In the genomic region with DNA sequence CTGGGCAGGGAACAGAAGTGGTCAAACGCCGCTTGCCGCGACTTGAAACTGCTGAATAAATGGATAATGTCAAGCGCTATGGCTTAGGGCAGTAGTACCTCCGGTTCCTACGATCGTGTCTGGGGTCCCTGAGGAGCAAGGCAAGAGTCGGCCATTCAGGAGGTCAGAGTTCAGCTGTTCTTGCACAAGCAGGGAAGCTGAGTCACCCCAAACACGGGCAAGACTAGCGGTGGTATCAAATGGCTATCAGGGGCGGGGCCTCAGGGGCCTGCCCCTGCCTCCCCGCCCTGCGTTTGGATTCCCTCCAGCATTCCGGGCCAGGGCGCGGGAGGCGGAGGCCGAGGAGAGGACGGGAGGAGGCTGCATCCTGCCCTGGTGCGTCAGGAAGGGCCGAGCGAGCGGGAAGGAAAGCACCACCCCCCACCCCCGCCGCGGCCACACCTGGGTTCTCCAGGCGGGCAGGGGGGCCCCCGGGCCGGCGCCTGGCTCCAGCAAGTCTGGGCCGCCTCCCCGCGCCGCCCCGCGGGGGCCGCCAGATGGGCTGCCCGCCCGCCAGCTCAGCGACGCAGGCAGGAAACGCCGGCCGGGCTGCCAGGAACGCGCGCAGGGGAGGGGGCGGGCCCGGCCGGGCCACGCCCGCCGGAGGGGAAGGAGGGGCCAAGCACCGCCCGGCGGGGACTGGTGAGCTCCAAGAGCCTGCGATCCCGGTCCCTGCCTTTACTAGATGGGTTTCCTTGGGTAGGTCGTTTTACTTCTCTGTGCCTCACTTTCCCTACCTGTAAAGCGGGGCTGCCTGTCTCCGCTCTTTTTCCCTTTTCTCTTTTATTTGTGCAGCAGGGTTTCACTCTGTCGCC, we compare ENCODE assay signal across 1 cellular context.
TF ChIP-seq lines count a peak whose summit lies in the region.

No MANE protein-coding gene starts in this region.

TF ChIP-seq in GM23338, 12 proteins besides CTCF, POLR2A, EP300 and RAD21 (continued from another document):
- TF ChIP-seq, protein P1, sequence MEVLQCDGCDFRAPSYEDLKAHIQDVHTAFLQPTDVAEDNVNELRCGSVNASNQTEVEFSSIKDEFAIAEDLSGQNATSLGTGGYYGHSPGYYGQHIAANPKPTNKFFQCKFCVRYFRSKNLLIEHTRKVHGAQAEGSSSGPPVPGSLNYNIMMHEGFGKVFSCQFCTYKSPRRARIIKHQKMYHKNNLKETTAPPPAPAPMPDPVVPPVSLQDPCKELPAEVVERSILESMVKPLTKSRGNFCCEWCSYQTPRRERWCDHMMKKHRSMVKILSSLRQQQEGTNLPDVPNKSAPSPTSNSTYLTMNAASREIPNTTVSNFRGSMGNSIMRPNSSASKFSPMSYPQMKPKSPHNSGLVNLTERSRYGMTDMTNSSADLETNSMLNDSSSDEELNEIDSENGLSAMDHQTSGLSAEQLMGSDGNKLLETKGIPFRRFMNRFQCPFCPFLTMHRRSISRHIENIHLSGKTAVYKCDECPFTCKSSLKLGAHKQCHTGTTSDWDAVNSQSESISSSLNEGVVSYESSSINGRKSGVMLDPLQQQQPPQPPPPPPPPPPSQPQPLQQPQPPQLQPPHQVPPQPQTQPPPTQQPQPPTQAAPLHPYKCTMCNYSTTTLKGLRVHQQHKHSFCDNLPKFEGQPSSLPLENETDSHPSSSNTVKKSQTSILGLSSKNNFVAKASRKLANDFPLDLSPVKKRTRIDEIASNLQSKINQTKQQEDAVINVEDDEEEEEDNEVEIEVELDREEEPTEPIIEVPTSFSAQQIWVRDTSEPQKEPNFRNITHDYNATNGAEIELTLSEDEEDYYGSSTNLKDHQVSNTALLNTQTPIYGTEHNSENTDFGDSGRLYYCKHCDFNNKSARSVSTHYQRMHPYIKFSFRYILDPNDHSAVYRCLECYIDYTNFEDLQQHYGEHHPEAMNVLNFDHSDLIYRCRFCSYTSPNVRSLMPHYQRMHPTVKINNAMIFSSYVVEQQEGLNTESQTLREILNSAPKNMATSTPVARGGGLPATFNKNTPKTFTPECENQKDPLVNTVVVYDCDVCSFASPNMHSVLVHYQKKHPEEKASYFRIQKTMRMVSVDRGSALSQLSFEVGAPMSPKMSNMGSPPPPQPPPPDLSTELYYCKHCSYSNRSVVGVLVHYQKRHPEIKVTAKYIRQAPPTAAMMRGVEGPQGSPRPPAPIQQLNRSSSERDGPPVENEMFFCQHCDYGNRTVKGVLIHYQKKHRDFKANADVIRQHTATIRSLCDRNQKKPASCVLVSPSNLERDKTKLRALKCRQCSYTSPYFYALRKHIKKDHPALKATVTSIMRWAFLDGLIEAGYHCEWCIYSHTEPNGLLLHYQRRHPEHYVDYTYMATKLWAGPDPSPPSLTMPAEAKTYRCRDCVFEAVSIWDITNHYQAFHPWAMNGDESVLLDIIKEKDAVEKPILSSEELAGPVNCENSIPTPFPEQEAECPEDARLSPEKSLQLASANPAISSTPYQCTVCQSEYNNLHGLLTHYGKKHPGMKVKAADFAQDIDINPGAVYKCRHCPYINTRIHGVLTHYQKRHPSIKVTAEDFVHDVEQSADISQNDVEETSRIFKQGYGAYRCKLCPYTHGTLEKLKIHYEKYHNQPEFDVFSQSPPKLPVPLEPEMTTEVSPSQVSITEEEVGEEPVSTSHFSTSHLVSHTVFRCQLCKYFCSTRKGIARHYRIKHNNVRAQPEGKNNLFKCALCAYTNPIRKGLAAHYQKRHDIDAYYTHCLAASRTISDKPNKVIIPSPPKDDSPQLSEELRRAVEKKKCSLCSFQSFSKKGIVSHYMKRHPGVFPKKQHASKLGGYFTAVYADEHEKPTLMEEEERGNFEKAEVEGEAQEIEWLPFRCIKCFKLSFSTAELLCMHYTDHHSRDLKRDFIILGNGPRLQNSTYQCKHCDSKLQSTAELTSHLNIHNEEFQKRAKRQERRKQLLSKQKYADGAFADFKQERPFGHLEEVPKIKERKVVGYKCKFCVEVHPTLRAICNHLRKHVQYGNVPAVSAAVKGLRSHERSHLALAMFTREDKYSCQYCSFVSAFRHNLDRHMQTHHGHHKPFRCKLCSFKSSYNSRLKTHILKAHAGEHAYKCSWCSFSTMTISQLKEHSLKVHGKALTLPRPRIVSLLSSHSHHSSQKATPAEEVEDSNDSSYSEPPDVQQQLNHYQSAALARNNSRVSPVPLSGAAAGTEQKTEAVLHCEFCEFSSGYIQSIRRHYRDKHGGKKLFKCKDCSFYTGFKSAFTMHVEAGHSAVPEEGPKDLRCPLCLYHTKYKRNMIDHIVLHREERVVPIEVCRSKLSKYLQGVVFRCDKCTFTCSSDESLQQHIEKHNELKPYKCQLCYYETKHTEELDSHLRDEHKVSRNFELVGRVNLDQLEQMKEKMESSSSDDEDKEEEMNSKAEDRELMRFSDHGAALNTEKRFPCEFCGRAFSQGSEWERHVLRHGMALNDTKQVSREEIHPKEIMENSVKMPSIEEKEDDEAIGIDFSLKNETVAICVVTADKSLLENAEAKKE (CRISPR knock-in tag; IDR thresholded peaks at IDR 0.05): peak; percentile 37; the same call in 1 of the 2 replicates
- TF ChIP-seq POLR2AphosphoS5 (IDR thresholded peaks at IDR 0.05; ENCODE audit: low read depth): peak; percentile 88
